14 cellular contexts compared by ENCODE assay signal in the genomic region with DNA sequence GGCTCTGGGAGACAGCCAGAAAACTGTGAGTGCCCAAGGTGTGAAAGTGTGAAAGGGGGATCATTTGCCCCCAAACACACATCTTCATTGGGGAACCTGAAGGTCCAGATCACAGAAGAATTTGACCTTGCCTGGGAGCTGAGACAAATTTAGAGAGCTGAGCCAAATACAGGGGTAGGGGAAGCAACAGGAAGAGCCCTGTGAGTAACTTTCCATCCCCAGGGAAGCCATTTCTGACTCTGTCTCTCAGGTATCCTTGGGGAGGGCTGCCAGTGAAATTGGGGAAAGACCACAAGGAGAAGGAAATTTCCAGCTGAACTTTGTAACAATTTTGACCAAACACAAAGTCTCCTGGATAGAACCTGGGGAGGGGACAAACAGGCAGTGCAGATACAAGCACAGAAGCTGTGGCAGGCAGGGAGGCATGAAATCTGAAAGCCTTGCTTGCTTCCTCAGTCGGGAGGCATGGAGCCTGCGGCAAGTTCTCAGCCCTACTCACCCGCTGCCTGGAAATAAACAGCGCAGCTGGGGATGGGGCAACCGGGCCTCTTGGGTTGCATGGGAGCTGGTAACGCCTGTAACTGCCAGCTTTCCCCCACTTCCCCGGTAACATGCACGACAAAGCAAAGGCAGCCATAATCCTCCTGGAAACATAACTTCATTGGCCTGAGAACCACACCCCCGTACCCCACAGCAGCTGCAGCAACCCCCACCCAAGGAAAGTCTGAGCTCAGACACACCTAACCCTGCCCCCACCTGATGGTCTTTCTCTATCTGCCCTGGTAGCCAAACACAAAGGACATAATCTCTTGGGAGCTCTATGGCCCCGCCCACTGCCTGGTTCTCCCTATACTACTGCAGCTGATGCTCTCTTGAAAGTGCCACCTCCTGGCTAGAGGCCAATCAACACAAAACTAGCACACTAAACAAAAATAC. TPM values are rescaled to one million over a fixed set of nuclear protein-coding genes. Genes with fewer than 3 reads are reported as not detected.
DNase-seq lines count a peak whose midpoint lies in the region; ATAC-seq and TF ChIP-seq lines count a peak whose summit lies in the region.
"Had no signal": no experiment of that assay in that cellular context is flagged by ENCODE, and none has a peak within 500 bp of the region (broad histone marks: within the 10 kb centered on the region; RNA-seq: fewer than 3 reads in every experiment).

No MANE protein-coding gene starts in this region.

- no peak overlapping the region for H4K5ac ChIP-seq in mesendoderm (ENCODE audit: low read length)

- no peak overlapping the region for H4K8ac ChIP-seq in mesendoderm (ENCODE audit: low read depth, low read length)

- peak overlapping the region; percentile 56 for H3K27ac ChIP-seq in HUES64 (ENCODE audit: low read depth, low read length)
- no peak overlapping the region for H3K27ac ChIP-seq in mesendoderm (ENCODE audit: low read depth, low read length)
- no peak overlapping the region for H3K27ac ChIP-seq in tibial nerve
- H3K27ac ChIP-seq: breast epithelium had no signal

- DNase-seq in ELF-1 (ENCODE audit: low read depth, low spot score): peak; percentile 91
- DNase-seq in SK-MEL-5 (ENCODE audit: low read depth, low spot score): peak; percentile 50
- peak; percentile 72 for DNase-seq in mesendoderm
- no peak for DNase-seq in OCI-M1 (lab: John Stamatoyannopoulos, UW)
- DNase-seq in tibial nerve (ENCODE audit: low spot score in 2 of 2): no peak
- DNase-seq: activated CD4-positive, alpha-beta T cell treated with anti-CD3 and anti-CD28 coated beads for 4 hours; KBM-7; mucosa of descending colon; NCI-H446 treated with DMSO at 0.1 percent for 48 hours had no signal

- no peak for TF ChIP-seq EP300 in tibial nerve (IDR thresholded peaks at IDR 0.05)

- H3K79me2 ChIP-seq in mesendoderm (ENCODE audit: control insufficient read depth, insufficient read depth, low read length): peaks cover 9% of the 10 kb centered on the region

- H3K9ac ChIP-seq in HUES64 (ENCODE audit: low read depth, low read length) (peak overlapping the region; percentile 32; the same call in 1 of the 2 replicates), mesendoderm (ENCODE audit: low read length) (no peak overlapping the region)

- ATAC-seq in HG02759 (IDR thresholded peaks at IDR 0.05; ENCODE audit: unreplicated experiment): no peak
- ATAC-seq: mucosa of descending colon had no signal

- H3K9me3 ChIP-seq in HUES64 (ENCODE audit: insufficient read depth, low read depth, low read length) (no peaks in the 10 kb centered on the region), tibial nerve (peaks cover 0 to 40% (median 5%) of the 10 kb centered on the region in 4 donors)
- H3K9me3 ChIP-seq: mucosa of descending colon had no signal

- H3K27me3 ChIP-seq in HUES64 (ENCODE audit: insufficient read depth, low read length) (no peaks in the 10 kb centered on the region), mesendoderm (ENCODE audit: insufficient read depth, low read length, poor library complexity) (no peaks in the 10 kb centered on the region), tibial nerve (no peaks in the 10 kb centered on the region)
- H3K27me3 ChIP-seq: breast epithelium had no signal

- no peak overlapping the region for H2AK5ac ChIP-seq in mesendoderm (ENCODE audit: low read length)

- no peak overlapping the region for H3K23ac ChIP-seq in mesendoderm (ENCODE audit: low read length)

- H3K4me3 ChIP-seq in HUES64 (ENCODE audit: low read length) (no peak overlapping the region), mesendoderm (ENCODE audit: low read length) (no peak overlapping the region), tibial nerve (no peak overlapping the region)
- H3K4me3 ChIP-seq: breast epithelium, HAP-1, mucosa of descending colon had no signal

- in situ Hi-C loops in SK-MEL-5 (cut with HindIII; ENCODE audit: low pct_unique_long_range_greater_than_20kb, low sequenced_read_pairs): no loop called here

- H2BK120ac ChIP-seq in mesendoderm (ENCODE audit: low read depth, low read length): no peak overlapping the region

- peak overlapping the region; percentile 53 for H3K56ac ChIP-seq in mesendoderm (ENCODE audit: low read length)

- H3K4me1 ChIP-seq in HUES64 (ENCODE audit: insufficient read depth, low read length) (peaks cover 17% of the 10 kb centered on the region; the same call in 1 of the 2 replicates), mesendoderm (ENCODE audit: control insufficient read depth, low read depth, low read length) (peaks cover 6% of the 10 kb centered on the region), tibial nerve (peaks cover 0 to 9% (median 0%) of the 10 kb centered on the region in 4 donors)
- H3K4me1 ChIP-seq: breast epithelium, HAP-1 had no signal

- TF ChIP-seq POLR2A in tibial nerve (IDR thresholded peaks at IDR 0.05): no peak

- TF ChIP-seq CTCF in tibial nerve (IDR thresholded peaks at IDR 0.05): no peak

- peak overlapping the region; percentile 4 for H3K4ac ChIP-seq in mesendoderm (ENCODE audit: low read depth, low read length)

- H2BK15ac ChIP-seq in mesendoderm (replicated peaks; ENCODE audit: low read depth): no peak overlapping the region

- peak overlapping the region; percentile 40 for H2BK5ac ChIP-seq in mesendoderm (ENCODE audit: low read length)

- no peak overlapping the region for H3K4me2 ChIP-seq in mesendoderm (ENCODE audit: low read length)

- peak overlapping the region; percentile 2 for H3K18ac ChIP-seq in mesendoderm (ENCODE audit: low read length)

- peaks cover 2% of the 10 kb centered on the region for H3K79me1 ChIP-seq in mesendoderm (ENCODE audit: low read length)

- H3K36me3 ChIP-seq in HUES64 (ENCODE audit: insufficient read depth, low read length): no peaks in the 10 kb centered on the region
- H3K36me3 ChIP-seq in mesendoderm (ENCODE audit: control insufficient read depth, insufficient read depth, low read length): no peaks in the 10 kb centered on the region
- no peaks in the 10 kb centered on the region for H3K36me3 ChIP-seq in tibial nerve
- H3K36me3 ChIP-seq: breast epithelium, HAP-1 had no signal

- 69% methylated on average over 10 of the region's 10 CpGs for WGBS in HUES64
- no CpG with 5 or more reads among the region's 10 CpGs for WGBS in mesendoderm (ENCODE audit: extremely low coverage, insufficient coverage, low lambda C conversion rate)
- WGBS in tibial nerve, 2 donors: 92 to 96% methylated on average over 10 of the region's 10 CpGs

RNA-seq across cellular contexts. Expression of a gene that starts 31.4 kb away (rescaled TPM):
- polyA plus RNA-seq in HUES64 (2013, experiment 1 of 2): 24.4 TPM
- polyA plus RNA-seq in HUES64 (2013, experiment 2 of 2): 30.9 TPM
- 78.6 and 83.4 TPM in 2 replicates for total RNA-seq in SK-MEL-5 (2014; rRNA removed; shearing (Covaris generic))
- polyA plus RNA-seq in SK-MEL-5 (2015; cell fraction: cytosol; rRNA removed): 45.4 and 47.2 TPM in 2 replicates
- 95.6 and 112 TPM in 2 replicates for polyA plus RNA-seq in SK-MEL-5 (2015; cell fraction: nucleus; rRNA removed)
- polyA plus RNA-seq in mesendoderm (2013, experiment 1 of 2): 57.6 TPM
- polyA plus RNA-seq in mesendoderm (2013, experiment 2 of 2): 58.1 TPM
- 10 to 100 TPM; 18.2 to 18.8 (median 18.4) TPM for total RNA-seq in tibial nerve

RNA-seq across cellular contexts. Expression of a gene that starts 36.9 kb away (rescaled TPM):
- polyA plus RNA-seq in HUES64 (2013, experiment 1 of 2): 1.4 TPM
- 1.9 TPM for polyA plus RNA-seq in HUES64 (2013, experiment 2 of 2)
- not detected in 2 replicates for total RNA-seq in SK-MEL-5 (2014; rRNA removed; shearing (Covaris generic))
- polyA plus RNA-seq in SK-MEL-5 (2015; cell fraction: cytosol; rRNA removed): not detected in 2 replicates
- not detected in 2 replicates for polyA plus RNA-seq in SK-MEL-5 (2015; cell fraction: nucleus; rRNA removed)
- 1.8 TPM for polyA plus RNA-seq in mesendoderm (2013, experiment 1 of 2)
- 1.5 TPM for polyA plus RNA-seq in mesendoderm (2013, experiment 2 of 2)
- 10 to 100 TPM in 1 of 4 donors, 1 to 10 TPM in 3; 1.8 to 23.7 (median 4.0) TPM for total RNA-seq in tibial nerve
- total RNA-seq: epithelial cell of proximal tubule had no signal

Comparison
In these comparisons a context has a peak if more than half of its experiments do, and no peak if none do; other contexts are left out.
1. DNase-seq: peak in ELF-1 (single experiment), SK-MEL-5 (single experiment) and mesendoderm (single experiment); none in OCI-M1 (single experiment) and tibial nerve (0 of 2).